Comparison of ENCODE assay signal across 21 cellular contexts in the genomic region with DNA sequence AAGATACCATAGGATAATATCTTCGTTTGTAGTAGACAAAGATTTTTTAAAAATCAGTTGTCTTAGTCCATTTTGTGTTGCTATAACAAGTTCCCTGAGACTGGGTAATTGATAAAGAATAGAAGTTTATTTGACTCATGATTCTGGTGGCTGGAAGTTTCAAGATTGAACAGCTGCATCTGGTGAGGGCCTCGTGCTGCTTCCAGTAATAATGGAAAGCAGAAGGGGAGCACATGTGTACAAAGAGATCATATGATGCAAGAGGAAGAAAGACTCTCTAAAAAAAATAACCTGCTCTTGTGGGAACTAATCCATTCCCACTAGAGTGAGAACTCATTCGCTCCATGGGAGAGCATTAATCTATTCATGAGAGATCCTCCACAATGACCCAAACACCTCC. TPM values are rescaled to one million over a fixed set of nuclear protein-coding genes. Genes with fewer than 3 reads are reported as not detected.
A peak's percentile ranks its signal among the peaks of the same experiment; 100 is the strongest.
DNase-seq lines count a peak whose midpoint lies in the region; ATAC-seq, FAIRE-seq and TF ChIP-seq lines count a peak whose summit lies in the region.
"Had no signal": no experiment of that assay in that cellular context is flagged by ENCODE, and none has a peak within 500 bp of the region (broad histone marks: within the 10 kb centered on the region; RNA-seq: fewer than 3 reads in every experiment).

No MANE protein-coding gene starts in this region.

- no peak overlapping the region for H2AFZ ChIP-seq in GM12878 (ENCODE audit: control insufficient read depth, low read depth, low read length)

- POLR2A ChIA-PET in MCF 10A (lab: Yijun Ruan, JAX) (no interaction called here), GM12878 (lab: Charles Lee) (no interaction called here)

- no peak for TF ChIP-seq EP300 in GM12878 (IDR thresholded peaks at IDR 0.05; ENCODE audit: borderline replicate concordance in 1 of 2, control insufficient read depth in 1 of 2, low read depth in 2 of 2, low read length in 2 of 2)

- SMC1A ChIA-PET in GM12878 (lab: Charles Lee; ENCODE audit: uncharacterized antibody, unreplicated experiment) = no interaction called here

- H4K20me1 ChIP-seq in GM12878 (ENCODE audit: control insufficient read depth, insufficient read depth) = no peaks in the 10 kb centered on the region

- H3K27me3 Mint-ChIP-seq in MCF 10A (ENCODE audit: insufficient read depth, unreplicated experiment) = no peaks in the 10 kb centered on the region
- H3K27me3 Mint-ChIP-seq in stimulated activated naive CD8-positive, alpha-beta T cell treated with anti-CD3 and anti-CD28 coated beads, Interleukin-15, Interleukin-2, amounts not matched to agents 100 ng/mL and 50 ng/mL, for 24 hours = peaks cover 25% of the 10 kb centered on the region

- intact Hi-C loops in MCF 10A (cut with micrococcal nuclease) = loop anchor here (2.0 kb wide), 1 partner anchor 56 kb away; no protein-coding TSS in a partner anchor
- intact Hi-C loops in breast epithelium (cut with DNase I; ENCODE audit: low total_unique reads) = no loop called here
- intact Hi-C loops in GM12878 (cut with micrococcal nuclease; ENCODE audit: unreplicated experiment) = no loop called here

- BruUV-seq in MCF 10A (replicated peaks; lab: Mats Ljungman, UMichigan) (no TSS peak), GM12878 (replicated peaks; lab: Mats Ljungman, UMichigan) (no TSS peak)

- no peaks in the 10 kb centered on the region for H3K36me3 Mint-ChIP-seq in MCF 10A (ENCODE audit: insufficient read depth, unreplicated experiment)
- H3K36me3 Mint-ChIP-seq in stimulated activated naive CD8-positive, alpha-beta T cell treated with anti-CD3 and anti-CD28 coated beads, Interleukin-15, Interleukin-2, amounts not matched to agents 100 ng/mL and 50 ng/mL, for 24 hours (ENCODE audit: low read depth) = no peaks in the 10 kb centered on the region
- H3K36me3 Mint-ChIP-seq: activated CD8-positive, alpha-beta memory T cell treated with anti-CD3 and anti-CD28 coated beads, Interleukin-2, amount 10 ng/mL, durations not matched to agents 7 days and 5 days had no signal

- no peaks in the 10 kb centered on the region for H3K36me3 ChIP-seq in breast epithelium
- H3K36me3 ChIP-seq in GM12878 (ENCODE audit: control insufficient read depth in 2 of 2, insufficient read depth in 2 of 2, low read length in 1 of 2) = no peaks in the 10 kb centered on the region
- H3K36me3 ChIP-seq: colonic mucosa, right atrium auricular region, SJSA1, uterus had no signal

- 2% methylated on average over 3 of the region's 3 CpGs for WGBS in GM12878 (ENCODE audit: insufficient coverage, insufficient replicate concordance, low lambda C conversion rate, missing lambda C conversion rate)

- no peak overlapping the region for H3K9ac ChIP-seq in GM12878 (ENCODE audit: control insufficient read depth, insufficient read depth, low read length)
- H3K9ac ChIP-seq: KMS-11 had no signal

- TF ChIP-seq RAD21 in GM12878 (IDR thresholded peaks at IDR 0.05; ENCODE audit: insufficient read depth, low read depth, low read length) = no peak

- CTCF ChIA-PET in MCF 10A (lab: Yijun Ruan, JAX) (interaction anchor here (0.6 to 1.6 kb wide), 2 partner anchors 24 to 544 kb away, joined by 3 to 7 read pairs; partner anchors contain the start of gene MUCL1), GM12878 (lab: Yijun Ruan, JAX) (no interaction called here)

- H3K4me1 Mint-ChIP-seq in MCF 10A (ENCODE audit: insufficient read depth, unreplicated experiment) = peaks cover 20% of the 10 kb centered on the region
- H3K4me1 Mint-ChIP-seq in stimulated activated naive CD8-positive, alpha-beta T cell treated with anti-CD3 and anti-CD28 coated beads, Interleukin-15, Interleukin-2, amounts not matched to agents 100 ng/mL and 50 ng/mL, for 24 hours (ENCODE audit: low read depth) = peaks cover 10% of the 10 kb centered on the region
- H3K4me1 Mint-ChIP-seq: neural crest cell had no signal

- H3K4me3 Mint-ChIP-seq in MCF 10A (ENCODE audit: unreplicated experiment) = no peak overlapping the region
- no peak overlapping the region for H3K4me3 Mint-ChIP-seq in stimulated activated naive CD8-positive, alpha-beta T cell treated with anti-CD3 and anti-CD28 coated beads, Interleukin-15, Interleukin-2, amounts not matched to agents 100 ng/mL and 50 ng/mL, for 24 hours
- H3K4me3 Mint-ChIP-seq: activated CD8-positive, alpha-beta memory T cell treated with anti-CD3 and anti-CD28 coated beads, Interleukin-2, amount 10 ng/mL, durations not matched to agents 7 days and 5 days; neural crest cell had no signal

- peak overlapping the region; percentile 92 for H3K27ac Mint-ChIP-seq in MCF 10A (ENCODE audit: low read depth, unreplicated experiment)
- H3K27ac Mint-ChIP-seq in stimulated activated naive CD8-positive, alpha-beta T cell treated with anti-CD3 and anti-CD28 coated beads, Interleukin-15, Interleukin-2, amounts not matched to agents 100 ng/mL and 50 ng/mL, for 24 hours = peak overlapping the region; percentile 27
- H3K27ac Mint-ChIP-seq: activated CD8-positive, alpha-beta memory T cell treated with anti-CD3 and anti-CD28 coated beads, Interleukin-2, amount 10 ng/mL, durations not matched to agents 7 days and 5 days had no signal

- RAD21 ChIA-PET in GM12878 (lab: Charles Lee; ENCODE audit: unreplicated experiment) = no interaction called here

- ATAC-seq in GM12878 = no peak
- ATAC-seq: activated CD8-positive, alpha-beta memory T cell treated with anti-CD3 and anti-CD28 coated beads, Interleukin-2, amount 10 ng/mL, durations not matched to agents 7 days and 5 days had no signal

- no peaks in the 10 kb centered on the region for H3K79me2 ChIP-seq in GM12878 (ENCODE audit: control insufficient read depth, insufficient read depth, low read length)

- H3K4me3 ChIP-seq in breast epithelium (no peak overlapping the region), NB4 (ENCODE audit: low read depth, low read length) (no peak overlapping the region), GM12878 (no peak overlapping the region)
- H3K4me3 ChIP-seq: colonic mucosa, right atrium auricular region, SJSA1, uterus had no signal

- no peak for DNase-seq in MCF 10A (ENCODE audit: unreplicated experiment)
- no peak for DNase-seq in breast epithelium (ENCODE audit: low spot score in 2 of 2)
- peak; percentile 2 for DNase-seq in NB4 (ENCODE audit: low read depth)
- DNase-seq in GM12878 (ENCODE audit: low read depth, low spot score) = no peak
- DNase-seq in NCI-H82 (lab: John Stamatoyannopoulos, UW) = no peak
- DNase-seq in NCI-H446 treated with DMSO at 0.1 percent for 48 hours (lab: John Stamatoyannopoulos, UW) = no peak
- no peak for DNase-seq in central memory CD4-positive, alpha-beta T cell
- DNase-seq: activated CD8-positive, alpha-beta memory T cell treated with anti-CD3 and anti-CD28 coated beads, Interleukin-2, amount 10 ng/mL, durations not matched to agents 7 days and 5 days; colonic mucosa; NCI-H1694; NK-92 treated with Interleukin-12 subunit alpha and Interleukin-12 subunit beta, amount 100 ng/mL, for 24 hours; stimulated activated CD4-positive, alpha-beta T cell treated with anti-CD3 and anti-CD28 coated beads, Interleukin-4, amount 100 ng/mL, for 24 hours; uterus had no signal

- no peak for TF ChIP-seq CTCF in MCF 10A (IDR thresholded peaks at IDR 0.05; ENCODE audit: unreplicated experiment)
- TF ChIP-seq CTCF in breast epithelium (IDR thresholded peaks at IDR 0.05) = no peak
- no peak for TF ChIP-seq CTCF in NB4 (IDR thresholded peaks at IDR 0.05; ENCODE audit: low read depth, low read length)
- no peak for TF ChIP-seq CTCF in GM12878 (IDR thresholded peaks at IDR 0.05 in 2 of 3, conservative IDR thresholded peaks at IDR 0.05 in 1 of 3; ENCODE audit: control insufficient read depth in 2 of 3, extremely low read depth in 1 of 3, insufficient read depth in 1 of 3, low read depth in 3 of 3, low read length in 3 of 3)

- H3K27ac ChIP-seq in breast epithelium (no peak overlapping the region), GM12878 (ENCODE audit: control insufficient read depth, insufficient read depth) (no peak overlapping the region)
- H3K27ac ChIP-seq: C4-2B, colonic mucosa, KMS-11, right atrium auricular region, SJSA1, uterus had no signal

- H3K9me3 Mint-ChIP-seq in MCF 10A (ENCODE audit: unreplicated experiment) = no peaks in the 10 kb centered on the region
- peaks cover 3% of the 10 kb centered on the region for H3K9me3 Mint-ChIP-seq in stimulated activated naive CD8-positive, alpha-beta T cell treated with anti-CD3 and anti-CD28 coated beads, Interleukin-15, Interleukin-2, amounts not matched to agents 100 ng/mL and 50 ng/mL, for 24 hours
- H3K9me3 Mint-ChIP-seq: neural crest cell had no signal

- H3K4me1 ChIP-seq in breast epithelium (no peaks in the 10 kb centered on the region), GM12878 (ENCODE audit: control insufficient read depth, insufficient read depth, low read length) (no peaks in the 10 kb centered on the region)
- H3K4me1 ChIP-seq: colonic mucosa, right atrium auricular region, SJSA1, uterus had no signal

- H3K9me3 ChIP-seq in breast epithelium (no peaks in the 10 kb centered on the region), GM12878 (replicated peaks; ENCODE audit: control insufficient read depth, insufficient read depth, low read length) (no peaks in the 10 kb centered on the region)
- H3K9me3 ChIP-seq: colonic mucosa, right atrium auricular region, SJSA1, uterus had no signal

- H3K27me3 ChIP-seq in breast epithelium (no peaks in the 10 kb centered on the region), GM12878 (replicated peaks in 1 of 2; ENCODE audit: control insufficient read depth in 2 of 2, insufficient read depth in 2 of 2, low read length in 1 of 2) (no peaks in the 10 kb centered on the region; a peak in 1 of 4 replicates)
- H3K27me3 ChIP-seq: colonic mucosa, right atrium auricular region, SJSA1, uterus had no signal

- no peak overlapping the region for H3K4me2 ChIP-seq in GM12878 (ENCODE audit: control insufficient read depth, insufficient read depth)
- H3K4me2 ChIP-seq: KMS-11 had no signal

- no peak for TF ChIP-seq POLR2A in breast epithelium (IDR thresholded peaks at IDR 0.05)
- no peak for TF ChIP-seq POLR2A in NB4 (IDR thresholded peaks at IDR 0.05; ENCODE audit: extremely low read depth, insufficient read length)
- no peak for TF ChIP-seq POLR2A in GM12878 (IDR thresholded peaks at IDR 0.05; ENCODE audit: low read depth, low read length)

- no peak for FAIRE-seq in GM12878 (lab: Jason Lieb, UNC)

- in situ Hi-C loops in GM12878 (cut with MboI) = no loop called here

RNA-seq across cellular contexts. Expression of gene MUCL1, which starts 24.8 kb away (rescaled TPM):
- total RNA-seq in MCF 10A (2022) (not detected in 2 replicates), breast epithelium (1,000 to 10,000 TPM in 1 of 3 donors, 10 to 100 TPM in 1, 1 to 10 TPM in 1; 3.4 to 4,156 (median 95.6) TPM), GM12878 (2014; rRNA removed) (not detected in 2 replicates), GM12878 (2014; rRNA removed; fragmentation: Illumina TruSeq; extraction: Trizol) (not detected in 2 replicates), GM12878 (2021) (not detected in 2 replicates)
- not detected in 2 replicates for total RNA-seq in GM12878 (2013; cell fraction: nucleolus; rRNA removed)
- polyA plus RNA-seq in GM12878 (2011; ENCODE audit: low read depth) = not detected
- polyA plus RNA-seq in GM12878 (2011; rRNA removed) (0.68 TPM in 1 of 2 replicates, not detected in the other), GM12878 (2014; fragmentation: Illumina TruSeq; extraction: Trizol) (not detected in 2 replicates), GM12878 (2014; fragmentation: Nextera tagmentation; extraction: Ambion mirVana) (not detected), GM12878 (2014; rRNA removed) (not detected in 2 replicates), GM12878 (2016; fragmentation: Nextera tagmentation; extraction: Ambion mirVana) (not detected)
- not detected in 2 replicates for polyA plus RNA-seq in GM12878 (2011; cell fraction: cytosol; rRNA removed)
- polyA plus RNA-seq in GM12878 (2011; cell fraction: nucleus; rRNA removed) = not detected in 2 replicates
- not detected in 2 replicates for polyA plus RNA-seq in GM12878 (2012)
- not detected in 2 replicates for polyA minus RNA-seq in GM12878 (2011; rRNA and poly(A)+ RNA removed)
- polyA minus RNA-seq in GM12878 (2011; cell fraction: cytosol; rRNA and poly(A)+ RNA removed) = not detected in 2 replicates
- polyA minus RNA-seq in GM12878 (2011; cell fraction: nucleus; rRNA and poly(A)+ RNA removed) = not detected in 2 replicates
- total RNA-seq: activated CD8-positive, alpha-beta memory T cell treated with anti-CD3 and anti-CD28 coated beads, Interleukin-2, amount 10 ng/mL, durations not matched to agents 7 days and 5 days; colonic mucosa; lung microvascular endothelial cell; neural crest cell; right atrium auricular region; SJSA1; uterus had no signal
- polyA plus RNA-seq: esophagus had no signal
